ENCODE assay signal across 8 cellular contexts in the genomic region with DNA sequence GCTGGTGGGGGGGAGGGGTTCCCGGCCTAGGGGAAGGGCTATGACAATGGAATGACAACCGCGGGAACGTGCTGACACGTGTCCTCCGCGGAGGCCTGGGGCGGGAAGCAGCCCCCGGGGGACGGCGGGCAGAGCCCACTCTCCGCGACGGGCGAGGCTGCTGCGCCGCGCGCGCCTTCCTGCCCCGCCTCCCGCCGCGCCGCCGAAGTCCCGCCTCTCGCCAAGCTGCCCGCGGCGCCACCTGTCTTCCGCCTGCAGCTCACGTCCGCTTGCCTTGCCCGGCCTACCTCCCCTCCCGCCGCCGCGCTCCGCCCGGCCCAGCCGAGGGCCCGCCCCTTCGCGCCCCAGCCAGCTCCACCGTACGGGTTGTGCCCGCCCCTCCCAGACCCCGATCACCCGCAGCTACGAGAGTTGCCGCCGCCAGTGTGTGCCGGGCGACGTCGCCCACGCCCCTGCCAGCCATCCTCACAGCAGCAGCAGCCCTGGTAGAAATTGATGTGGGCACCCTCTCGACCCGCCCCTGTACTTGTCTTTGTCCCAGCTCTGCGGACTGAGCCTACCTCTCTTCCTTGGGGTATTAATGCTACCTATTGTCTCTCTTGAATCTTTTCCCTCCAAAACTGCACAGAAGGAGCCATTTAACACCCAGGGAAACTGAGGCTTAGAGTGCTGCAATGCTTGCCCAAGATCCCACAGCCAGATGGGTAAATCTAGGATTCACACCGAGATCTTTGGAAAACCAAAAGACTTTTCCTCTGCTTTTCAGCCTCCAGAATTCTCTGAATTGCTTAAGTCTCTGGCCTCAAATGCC. TPM values are rescaled to one million over a fixed set of nuclear protein-coding genes. Genes with fewer than 3 reads are reported as not detected.
DNase-seq lines count a peak whose midpoint lies in the region; ATAC-seq and TF ChIP-seq lines count a peak whose summit lies in the region.

A gene with protein sequence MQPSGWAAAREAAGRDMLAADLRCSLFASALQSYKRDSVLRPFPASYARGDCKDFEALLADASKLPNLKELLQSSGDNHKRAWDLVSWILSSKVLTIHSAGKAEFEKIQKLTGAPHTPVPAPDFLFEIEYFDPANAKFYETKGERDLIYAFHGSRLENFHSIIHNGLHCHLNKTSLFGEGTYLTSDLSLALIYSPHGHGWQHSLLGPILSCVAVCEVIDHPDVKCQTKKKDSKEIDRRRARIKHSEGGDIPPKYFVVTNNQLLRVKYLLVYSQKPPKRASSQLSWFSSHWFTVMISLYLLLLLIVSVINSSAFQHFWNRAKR (minus strand): TSS at position 180 of the 811 bp plus-strand sequence. CDS start 457 bp downstream, outside the sequence.

- H3K4me3 ChIP-seq in CD8-positive, alpha-beta T cell (ENCODE audit: low read depth, low read length), result peak within 1 kb of the TSS; percentile 88
- H3K4me3 ChIP-seq in dorsolateral prefrontal cortex (peak within 1 kb of the TSS; percentile 63 to 96 (median 84)), lung (peak within 1 kb of the TSS; percentile 59)

- no peaks in the 10 kb centered on the region for H3K36me3 ChIP-seq in CD8-positive, alpha-beta T cell (ENCODE audit: insufficient read depth, low read length)
- H3K36me3 ChIP-seq in lung (ENCODE audit: control insufficient read depth in 2 of 2, insufficient read depth in 2 of 2, low read length in 2 of 2), result no peaks in the 10 kb centered on the region

- no peak for TF ChIP-seq CTCF in CD8-positive, alpha-beta T cell (IDR thresholded peaks at IDR 0.05)
- peak; percentile 15 to 91 (median 72) for TF ChIP-seq CTCF in dorsolateral prefrontal cortex (IDR thresholded peaks at IDR 0.05 in 54 of 56, conservative IDR thresholded peaks at IDR 0.05 in 2 of 56; ENCODE audit: low read depth in 1 of 56, partially characterized antibody in 56 of 56)
- peak; percentile 57 for TF ChIP-seq CTCF in lung (IDR thresholded peaks at IDR 0.05; ENCODE audit: control extremely low read depth, extremely low read depth)

- POLR2A ChIA-PET in CD8-positive, alpha-beta T cell (lab: Charles Lee), result interaction anchor here (0.7 to 4.4 kb wide), 11 partner anchors 8 to 243 kb away, joined by 3 to 50 read pairs (median 5); a partner anchor contains a TSS
- POLR2A ChIA-PET in activated CD4-positive, alpha-beta memory T cell treated with anti-CD3 and anti-CD28 coated beads for 36 hours (lab: Charles Lee), result interaction anchor here (0.8 to 3.7 kb wide), 8 partner anchors 10 to 297 kb away, joined by 3 to 68 read pairs (median 5); a partner anchor contains a TSS

- H3K9me3 ChIP-seq in CD8-positive, alpha-beta T cell (ENCODE audit: low read length), result no peaks in the 10 kb centered on the region
- no peaks in the 10 kb centered on the region for H3K9me3 ChIP-seq in lung (ENCODE audit: control insufficient read depth in 2 of 2, insufficient read depth in 1 of 2, low read length in 1 of 2)

- H3K4me3 Mint-ChIP-seq in CD8-positive, alpha-beta T cell, result peak within 1 kb of the TSS; percentile 90
- peak within 1 kb of the TSS; percentile 83 for H3K4me3 Mint-ChIP-seq in activated CD4-positive, alpha-beta memory T cell treated with anti-CD3 and anti-CD28 coated beads for 36 hours

- peak within 1 kb of the TSS; percentile 86 for H3K27ac Mint-ChIP-seq in CD8-positive, alpha-beta T cell
- H3K27ac Mint-ChIP-seq in activated CD4-positive, alpha-beta memory T cell treated with anti-CD3 and anti-CD28 coated beads for 36 hours, result peak within 1 kb of the TSS; percentile 77

- H3K27me3 ChIP-seq in CD8-positive, alpha-beta T cell (ENCODE audit: insufficient read depth, low read length), result no peaks in the 10 kb centered on the region
- H3K27me3 ChIP-seq in dorsolateral prefrontal cortex (no peaks in the 10 kb centered on the region), lung (ENCODE audit: control insufficient read depth, insufficient read depth) (no peaks in the 10 kb centered on the region)

- peak; percentile 94 for ATAC-seq in CD8-positive, alpha-beta T cell
- ATAC-seq in GM19455 (IDR thresholded peaks at IDR 0.05; ENCODE audit: unreplicated experiment) (peak; percentile 82), lung (ENCODE audit: insufficient read depth, low FRiP score) (peak; percentile 95)

- no peaks in the 10 kb centered on the region for H3K9me3 Mint-ChIP-seq in CD8-positive, alpha-beta T cell
- no peaks in the 10 kb centered on the region for H3K9me3 Mint-ChIP-seq in activated CD4-positive, alpha-beta memory T cell treated with anti-CD3 and anti-CD28 coated beads for 36 hours

- H3K27me3 Mint-ChIP-seq in CD8-positive, alpha-beta T cell (ENCODE audit: low read depth), result no peaks in the 10 kb centered on the region
- no peaks in the 10 kb centered on the region for H3K27me3 Mint-ChIP-seq in activated CD4-positive, alpha-beta memory T cell treated with anti-CD3 and anti-CD28 coated beads for 36 hours

- CTCF ChIA-PET in CD8-positive, alpha-beta T cell (lab: Charles Lee), result interaction anchor here (1.1 to 3.7 kb wide), 7 partner anchors 11 to 102 kb away, joined by 3 to 20 read pairs (median 5); a partner anchor contains a TSS
- CTCF ChIA-PET in activated CD4-positive, alpha-beta memory T cell treated with anti-CD3 and anti-CD28 coated beads for 36 hours (lab: Charles Lee), result interaction anchor here (0.6 to 2.9 kb wide), 24 partner anchors 8 to 293 kb away, joined by 3 to 29 read pairs (median 4); a partner anchor contains a TSS

- WGBS in lung, 2 donors, result 2 to 4% methylated on average over 40 to 62 of the region's 62 CpGs

- peak; percentile 80 to 96 (median 90) for DNase-seq in CD8-positive, alpha-beta T cell
- DNase-seq in HK-2 (ENCODE audit: unreplicated experiment), result peak; percentile 86
- peak; percentile 87 for DNase-seq in NCI-H82 treated with DMSO at 0.1 percent for 48 hours (lab: John Stamatoyannopoulos, UW; ENCODE audit: unreplicated experiment)
- peak; percentile 95 for DNase-seq in activated CD4-positive, alpha-beta memory T cell treated with anti-CD3 and anti-CD28 coated beads for 36 hours
- DNase-seq in dorsolateral prefrontal cortex, result peak; percentile 84 to 95 (median 90)
- peak; percentile 91 for DNase-seq in lung (ENCODE audit: low spot score)
- peak; percentile 82 to 86 (median 83) for DNase-seq in stimulated activated CD4-positive, alpha-beta T cell treated with anti-CD3 and anti-CD28 coated beads, TNF-alpha, amount 100 ng/mL, for 4 hours (ENCODE audit: low read depth in 3 of 3)

- H3K4me1 Mint-ChIP-seq in CD8-positive, alpha-beta T cell (ENCODE audit: low read depth), result peaks cover 45% of the 10 kb centered on the region
- peaks cover 34% of the 10 kb centered on the region for H3K4me1 Mint-ChIP-seq in activated CD4-positive, alpha-beta memory T cell treated with anti-CD3 and anti-CD28 coated beads for 36 hours (ENCODE audit: low read depth)

- H3K4me1 ChIP-seq in CD8-positive, alpha-beta T cell (ENCODE audit: insufficient read depth, low read length), result peaks cover 27% of the 10 kb centered on the region
- peaks cover 0 to 7% of the 10 kb centered on the region in 2 donors for H3K4me1 ChIP-seq in lung (ENCODE audit: control insufficient read depth in 2 of 2, insufficient read depth in 2 of 2, low read length in 2 of 2)

- H3K27ac ChIP-seq in CD8-positive, alpha-beta T cell (ENCODE audit: low read depth, low read length), result peak within 1 kb of the TSS; percentile 69
- H3K27ac ChIP-seq in dorsolateral prefrontal cortex (peak within 1 kb of the TSS; percentile 57 to 98 (median 91)), lung (ENCODE audit: low read depth in 1 of 2, low read length in 1 of 2) (peak within 1 kb of the TSS; percentile 89 to 95)

- intact Hi-C loops in CD8-positive, alpha-beta T cell (cut with DNase I, micrococcal nuclease), result loop anchor here (1.0 to 10.0 kb wide), 13 partner anchors 8 to 1122 kb away; a partner anchor contains a TSS
- intact Hi-C loops in activated CD4-positive, alpha-beta memory T cell treated with anti-CD3 and anti-CD28 coated beads for 36 hours (cut with micrococcal nuclease), result loop anchor here (1.0 to 5.0 kb wide), 2 partner anchors 9 to 40 kb away; a partner anchor contains a TSS
- intact Hi-C loops in dorsolateral prefrontal cortex (cut with DNase I), result no loop called here

- H3K36me3 Mint-ChIP-seq in CD8-positive, alpha-beta T cell, result peaks cover 9% of the 10 kb centered on the region
- peaks cover 5% of the 10 kb centered on the region for H3K36me3 Mint-ChIP-seq in activated CD4-positive, alpha-beta memory T cell treated with anti-CD3 and anti-CD28 coated beads for 36 hours

RNA-seq across cellular contexts. Expression of the gene that starts here (rescaled TPM):
- total RNA-seq in CD8-positive, alpha-beta T cell, result 10 to 100 TPM in 1 of 2 experiments, 1 to 10 TPM in 1; 9.9 to 11.5 TPM
- total RNA-seq in activated CD4-positive, alpha-beta memory T cell treated with anti-CD3 and anti-CD28 coated beads for 36 hours, result 10 to 100 TPM; 12.3 TPM
- total RNA-seq in dorsolateral prefrontal cortex, result 10 to 100 TPM in 24 of 120 experiments, 1 to 10 TPM in 96; 3.7 to 14.5 (median 8.2) TPM
- 1 to 10 TPM; 7.4 to 7.7 TPM for total RNA-seq in lung
- polyA plus RNA-seq in lung, result 1 to 10 TPM; 4.6 to 5.2 TPM

Comparison
In these comparisons a context has a peak if more than half of its experiments do, and no peak if none do; other contexts are left out.
1. Peak in every context shown above with its lines: DNase-seq, ATAC-seq, H3K4me3 ChIP-seq and H3K27ac ChIP-seq.
2. intact Hi-C loops: an anchor here in CD8-positive, alpha-beta T cell (1.0 to 10.0 kb wide) and activated CD4-positive, alpha-beta memory T cell treated with anti-CD3 and anti-CD28 coated beads for 36 hours (1.0 to 5.0 kb wide); none called in dorsolateral prefrontal cortex.